ENCODE assay signal across 13 cellular contexts in genomic region chr5:138470322-138471285, GRCh38. TPM values are rescaled to one million over a fixed set of nuclear protein-coding genes. Genes with fewer than 3 reads are reported as not detected.
DNase-seq lines count a peak whose midpoint lies in the region; ATAC-seq and TF ChIP-seq lines count a peak whose summit lies in the region.
"Had no signal": no experiment of that assay in that cellular context is flagged by ENCODE, and none has a peak within 500 bp of the region (broad histone marks: within the 10 kb centered on the region; RNA-seq: fewer than 3 reads in every experiment).

No MANE protein-coding gene starts in this region.

- H3K36me3 ChIP-seq in PC-9 (ENCODE audit: low read depth) = no peaks in the 10 kb centered on the region
- H3K36me3 ChIP-seq in esophagus (ENCODE audit: control insufficient read depth in 2 of 2, insufficient read depth in 2 of 2, low read length in 1 of 2) = peaks cover 0 to 10% of the 10 kb centered on the region in 2 donors
- no peaks in the 10 kb centered on the region for H3K36me3 ChIP-seq in ovary

- H3K4me3 ChIP-seq in PC-9 (no peak overlapping the region), esophagus (ENCODE audit: low read depth in 1 of 2, low read length in 2 of 2) (no peak overlapping the region), ovary (no peak overlapping the region)

- TF ChIP-seq POLR2A in ovary (IDR thresholded peaks at IDR 0.05) = peak; percentile 7

- H3K27ac ChIP-seq in PC-9 (no peak overlapping the region), esophagus (ENCODE audit: low read depth in 2 of 2, low read length in 1 of 2) (peak overlapping the region; percentile 3 to 75), ovary (no peak overlapping the region)

- no peaks in the 10 kb centered on the region for H3K4me1 ChIP-seq in PC-9 (replicated peaks; ENCODE audit: insufficient read depth)
- peaks cover 0 to 20% of the 10 kb centered on the region in 2 donors for H3K4me1 ChIP-seq in esophagus (ENCODE audit: control insufficient read depth in 2 of 2, insufficient read depth in 2 of 2, low read length in 1 of 2)
- peaks cover 19% of the 10 kb centered on the region for H3K4me1 ChIP-seq in ovary (ENCODE audit: insufficient read depth)

- BruUV-seq in PC-9 (replicated peaks; lab: Mats Ljungman, UMichigan) = no TSS peak

- CTCF ChIA-PET in PC-9 (lab: Charles Lee) = no interaction called here

- POLR2A ChIA-PET in PC-9 (lab: Charles Lee; ENCODE audit: unreplicated experiment) = interaction anchor here (0.6 to 0.7 kb wide), 3 partner anchors 28 to 83 kb away, joined by 3 to 6 read pairs (median 4); no protein-coding TSS in a partner anchor

- no peak for TF ChIP-seq EP300 in ovary (IDR thresholded peaks at IDR 0.05)

- WGBS in esophagus, 2 donors = 54 to 62% methylated on average over 4 of the region's 4 CpGs
- whole genome bisulfite sequencing in ovary, 3 donors = 69 to 81% (median 78%) methylated on average over 4 of the region's 4 CpGs

- no peaks in the 10 kb centered on the region for H3K79me2 ChIP-seq in PC-9 (ENCODE audit: low read depth)

- intact Hi-C loops in PC-9 (cut with micrococcal nuclease; ENCODE audit: unreplicated experiment) (no loop called here), ovary (cut with DNase I) (no loop called here)

- ATAC-seq in GM21360 (IDR thresholded peaks at IDR 0.05; ENCODE audit: unreplicated experiment) = no peak
- no peak for ATAC-seq in HG02973 (IDR thresholded peaks at IDR 0.05; ENCODE audit: unreplicated experiment)
- ATAC-seq: activated T-cell treated with anti-CD3 and anti-CD28 coated beads, Interleukin-2, amount 50 U/mL, for 4 hours; Panc1 had no signal

- no peak overlapping the region for H3K4me2 ChIP-seq in PC-9

- no peaks in the 10 kb centered on the region for H3K9me2 ChIP-seq in PC-9 (ENCODE audit: insufficient read depth)

- no peak for TF ChIP-seq CTCF in PC-9 (conservative IDR thresholded peaks at IDR 0.05)
- TF ChIP-seq CTCF in ovary (IDR thresholded peaks at IDR 0.05) = no peak

- peaks cover 18% of the 10 kb centered on the region for H4K20me1 ChIP-seq in PC-9 (ENCODE audit: insufficient read depth)

- peak; percentile 81 for DNase-seq in Daoy (ENCODE audit: low read depth)
- peak; percentile 33 to 38 for DNase-seq in PC-9
- DNase-seq in ovary = peak in 1 of 5 donors; percentile 57
- no peak for DNase-seq in NCI-H510A treated with DMSO at 0.1 percent for 48 hours (lab: John Stamatoyannopoulos, UW)
- no peak for DNase-seq in stimulated activated naive CD4-positive, alpha-beta T cell (lab: John Stamatoyannopoulos, UW)
- DNase-seq: CD4-positive, alpha-beta T cell; MV-4-11; NCI-H345 had no signal

- no peaks in the 10 kb centered on the region for H3K9me3 ChIP-seq in PC-9 (ENCODE audit: insufficient read depth, low read depth)
- H3K9me3 ChIP-seq in esophagus (ENCODE audit: control insufficient read depth in 2 of 2, insufficient read depth in 1 of 2, low read depth in 1 of 2, low read length in 1 of 2) = no peaks in the 10 kb centered on the region
- H3K9me3 ChIP-seq in ovary = no peaks in the 10 kb centered on the region

- no peak overlapping the region for H2AFZ ChIP-seq in PC-9

- H3K27me3 ChIP-seq in PC-9 (ENCODE audit: insufficient read depth, low read depth) (no peaks in the 10 kb centered on the region), esophagus (ENCODE audit: control insufficient read depth in 1 of 2, insufficient read depth in 2 of 2, low read length in 2 of 2) (no peaks in the 10 kb centered on the region), ovary (no peaks in the 10 kb centered on the region)

- no peaks in the 10 kb centered on the region for H3F3A ChIP-seq in PC-9 (ENCODE audit: insufficient read depth, low read depth)

RNA-seq across cellular contexts. Expression of gene EGR1, which starts 5.3 kb away (rescaled TPM):
- 9.7 and 11.5 TPM in 2 replicates for total RNA-seq in Daoy (2014; rRNA removed; shearing (Covaris generic))
- total RNA-seq in PC-9 (2021) (24.7 and 31.0 TPM in 2 replicates), ovary (100 to 1,000 TPM in 4 of 7 donors, 10 to 100 TPM in 3; 72.7 to 346 (median 123) TPM)
- polyA plus RNA-seq in esophagus (10 to 100 TPM; 17.9 to 45.0 TPM), ovary (100 to 1,000 TPM in 1 of 2 donors, 10 to 100 TPM in 1; 60.4 to 361 TPM)

RNA-seq across cellular contexts. Expression of gene REEP2, which starts 31.7 kb away (rescaled TPM):
- 3.4 and 12.3 TPM in 2 replicates for total RNA-seq in Daoy (2014; rRNA removed; shearing (Covaris generic))
- total RNA-seq in PC-9 (2021) = 0.87 and 1.3 TPM in 2 replicates
- polyA plus RNA-seq in esophagus = 1 to 10 TPM; 2.0 to 2.6 TPM
- total RNA-seq in ovary = 10 to 100 TPM in 1 of 7 donors, 1 to 10 TPM in 6; 3.5 to 11.4 (median 5.7) TPM
- polyA plus RNA-seq in ovary = 1 to 10 TPM; 3.5 to 8.0 TPM

Comparison
In these comparisons a context has a peak if more than half of its experiments do, and no peak if none do; other contexts are left out.
1. DNase-seq: peak in Daoy (single experiment) and PC-9 (2 of 2); none in NCI-H510A treated with DMSO at 0.1 percent for 48 hours (single experiment) and stimulated activated naive CD4-positive, alpha-beta T cell (0 of 6).
2. H3K27ac ChIP-seq: peak in esophagus (2 of 2); none in PC-9 (single experiment) and ovary (0 of 2).